8 cellular contexts compared by ENCODE assay signal in the genomic region with DNA sequence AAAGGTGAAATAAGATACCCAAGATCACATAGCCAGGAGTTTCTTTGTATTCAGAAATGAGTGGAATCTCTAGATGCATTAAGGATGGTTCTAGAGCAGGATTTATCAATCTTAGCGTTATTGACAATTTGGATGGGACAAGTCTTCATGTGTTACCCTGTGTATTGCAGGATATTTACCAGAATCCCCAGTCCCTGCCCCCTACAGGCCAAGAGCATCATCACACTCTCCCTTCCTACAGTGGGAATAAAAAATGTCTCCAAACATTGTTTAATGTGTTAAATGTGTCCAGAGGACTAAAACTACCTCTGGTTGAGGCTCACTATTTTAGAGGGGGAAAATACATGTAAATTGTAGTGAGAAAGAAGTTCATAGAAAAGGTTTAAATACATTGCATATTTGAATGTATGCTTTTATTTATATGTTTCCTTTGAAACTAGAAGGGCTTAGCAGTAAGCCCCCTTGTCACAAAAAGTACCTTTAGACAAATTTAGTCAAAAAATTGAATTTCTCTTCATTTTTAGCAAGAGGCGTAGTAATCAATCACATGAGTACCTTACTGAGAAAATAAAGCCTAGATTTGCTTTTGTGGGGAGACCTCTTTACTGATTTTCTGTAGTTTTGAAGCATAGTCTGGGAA.
DNase-seq lines count a peak whose midpoint lies in the region; ATAC-seq and TF ChIP-seq lines count a peak whose summit lies in the region.

No MANE protein-coding gene starts in this region.

- peak; percentile 75; the same call in 1 of the 2 replicates for ATAC-seq in Panc1
- ATAC-seq in lower lobe of right lung = peak; percentile 54 to 73
- ATAC-seq in upper lobe of left lung (ENCODE audit: low FRiP score in 2 of 2) = peak in 1 of 2 donors; percentile 56
- ATAC-seq in HG02870 (IDR thresholded peaks at IDR 0.05; ENCODE audit: unreplicated experiment) = no peak

- H3K4me3 ChIP-seq in DOHH2 (ENCODE audit: low read length) (no peak overlapping the region), HAP-1 (no peak overlapping the region), Panc1 (ENCODE audit: low read depth in 2 of 2, low read length in 2 of 2) (no peak overlapping the region), lower lobe of right lung (no peak overlapping the region), upper lobe of left lung (no peak overlapping the region)

- H3K4me3 Mint-ChIP-seq in MCF 10A (ENCODE audit: unreplicated experiment) = no peak overlapping the region

- H4K20me1 ChIP-seq in DOHH2 (ENCODE audit: control insufficient read depth, insufficient read depth, low read depth, low read length) = no peaks in the 10 kb centered on the region

- H3K9me3 ChIP-seq in DOHH2 (ENCODE audit: control insufficient read depth, insufficient read depth, low read length) (no peaks in the 10 kb centered on the region), HAP-1 (no peaks in the 10 kb centered on the region), Panc1 (ENCODE audit: control insufficient read depth, insufficient read depth, low read depth, low read length) (no peaks in the 10 kb centered on the region), lower lobe of right lung (no peaks in the 10 kb centered on the region), upper lobe of left lung (no peaks in the 10 kb centered on the region)

- intact Hi-C loops in Panc1 (cut with micrococcal nuclease; ENCODE audit: unreplicated experiment) = no loop called here
- intact Hi-C loops in MCF 10A (cut with micrococcal nuclease) = no loop called here
- intact Hi-C loops in lower lobe of right lung (cut with DNase I) = no loop called here

- TF ChIP-seq CTCF in DOHH2 (IDR thresholded peaks at IDR 0.05; ENCODE audit: low read depth, low read length, poor library complexity, severe bottlenecking) = peak; percentile 87
- TF ChIP-seq CTCF in Panc1 (IDR thresholded peaks at IDR 0.05) = peak; percentile 70; the same call in 1 of the 2 replicates
- TF ChIP-seq CTCF in MCF 10A (IDR thresholded peaks at IDR 0.05; ENCODE audit: unreplicated experiment) = peak; percentile 61
- peak; percentile 74 for TF ChIP-seq CTCF in lower lobe of right lung (IDR thresholded peaks at IDR 0.05)
- TF ChIP-seq CTCF in upper lobe of left lung (IDR thresholded peaks at IDR 0.05) = peak; percentile 41 to 75 (median 56)

- no peaks in the 10 kb centered on the region for H3K27me3 Mint-ChIP-seq in MCF 10A (ENCODE audit: insufficient read depth, unreplicated experiment)

- H3K36me3 Mint-ChIP-seq in MCF 10A (ENCODE audit: insufficient read depth, unreplicated experiment) = peaks cover 52% of the 10 kb centered on the region

- H3K79me2 ChIP-seq in DOHH2 (ENCODE audit: control insufficient read depth, low read length) = peaks cover 31% of the 10 kb centered on the region

- no peak overlapping the region for H3K27ac Mint-ChIP-seq in MCF 10A (ENCODE audit: low read depth, unreplicated experiment)

- no peak overlapping the region for H3K4me2 ChIP-seq in DOHH2 (ENCODE audit: low read length)

- 84 to 87% methylated on average over 2 of the region's 2 CpGs for WGBS in upper lobe of left lung, 2 donors

- H3K4me1 Mint-ChIP-seq in MCF 10A (ENCODE audit: insufficient read depth, unreplicated experiment) = peaks cover 10% of the 10 kb centered on the region

- BruUV-seq in Panc1 (replicated peaks; lab: Mats Ljungman, UMichigan) (no TSS peak), MCF 10A (replicated peaks; lab: Mats Ljungman, UMichigan) (no TSS peak)

- H3K9me3 Mint-ChIP-seq in MCF 10A (ENCODE audit: unreplicated experiment) = no peaks in the 10 kb centered on the region

- CTCF ChIA-PET in Panc1 (lab: Charles Lee) = no interaction called here
- CTCF ChIA-PET in MCF 10A (lab: Yijun Ruan, JAX) = interaction anchor here (0.6 to 1.0 kb wide), 3 partner anchors 11 to 1050 kb away, joined by 3 to 4 read pairs (median 3); no protein-coding TSS in a partner anchor

- H3K27me3 ChIP-seq in DOHH2 (ENCODE audit: control insufficient read depth, low read length) = no peaks in the 10 kb centered on the region
- H3K27me3 ChIP-seq in HAP-1 (ENCODE audit: low read depth) = no peaks in the 10 kb centered on the region
- H3K27me3 ChIP-seq in Panc1 (ENCODE audit: control insufficient read depth, insufficient read depth, low read length) = no peaks in the 10 kb centered on the region
- H3K27me3 ChIP-seq in lower lobe of right lung (ENCODE audit: low read depth) = no peaks in the 10 kb centered on the region
- no peaks in the 10 kb centered on the region for H3K27me3 ChIP-seq in upper lobe of left lung

- H3K27ac ChIP-seq in DOHH2 (ENCODE audit: low read depth, low read length) (no peak overlapping the region), Panc1 (ENCODE audit: low read length) (no peak overlapping the region), lower lobe of right lung (no peak overlapping the region), upper lobe of left lung (no peak overlapping the region)

- TF ChIP-seq POLR2A in upper lobe of left lung (IDR thresholded peaks at IDR 0.05) = no peak

- peaks cover 40% of the 10 kb centered on the region for H3K36me3 ChIP-seq in DOHH2 (ENCODE audit: control insufficient read depth, low read length)
- H3K36me3 ChIP-seq in HAP-1 (replicated peaks) = peaks cover 3% of the 10 kb centered on the region
- H3K36me3 ChIP-seq in Panc1 (ENCODE audit: control insufficient read depth, insufficient read depth, low read length) = peaks cover 11% of the 10 kb centered on the region
- peaks cover 9% of the 10 kb centered on the region for H3K36me3 ChIP-seq in lower lobe of right lung
- H3K36me3 ChIP-seq in upper lobe of left lung = peaks cover 0 to 7% (median 1%) of the 10 kb centered on the region in 4 donors

- no peak for TF ChIP-seq EP300 in upper lobe of left lung (IDR thresholded peaks at IDR 0.05)

- DNase-seq in HAP-1 (ENCODE audit: low spot score in 2 of 2) (peak; percentile 55 to 66), Panc1 (ENCODE audit: low read depth, low spot score) (peak; percentile 22), MCF 10A (ENCODE audit: unreplicated experiment) (peak; percentile 65), lower lobe of right lung (no peak), upper lobe of left lung (no peak), DMS153 (lab: John Stamatoyannopoulos, UW) (no peak)

- POLR2A ChIA-PET in Panc1 (lab: Charles Lee) = no interaction called here
- POLR2A ChIA-PET in MCF 10A (lab: Yijun Ruan, JAX) = no interaction called here

- no peaks in the 10 kb centered on the region for H3K9me2 ChIP-seq in DOHH2 (replicated peaks; ENCODE audit: control insufficient read depth, low read length)

- in situ Hi-C loops in HAP-1 (cut with MboI; ENCODE audit: low sequenced_read_pairs) = no loop called here
- in situ Hi-C loops in Panc1 (cut with HindIII; ENCODE audit: low pct_unique_long_range_greater_than_20kb, low sequenced_read_pairs) = no loop called here

- H3K4me1 ChIP-seq in DOHH2 (ENCODE audit: control insufficient read depth, low read length) = peaks cover 4% of the 10 kb centered on the region
- no peaks in the 10 kb centered on the region for H3K4me1 ChIP-seq in HAP-1
- peaks cover 7% of the 10 kb centered on the region for H3K4me1 ChIP-seq in Panc1 (ENCODE audit: control insufficient read depth, insufficient read depth, low read length)
- H3K4me1 ChIP-seq in lower lobe of right lung = no peaks in the 10 kb centered on the region
- peaks cover 0 to 3% (median under 1%) of the 10 kb centered on the region in 4 donors for H3K4me1 ChIP-seq in upper lobe of left lung

- peaks cover 14% of the 10 kb centered on the region; the same call in 1 of the 2 replicates for H3F3A ChIP-seq in DOHH2 (ENCODE audit: control insufficient read depth, insufficient read depth)

Comparison
In these comparisons a context has a peak if more than half of its experiments do, and no peak if none do; other contexts are left out.
1. DNase-seq: peak in HAP-1 (2 of 2), Panc1 (single experiment) and MCF 10A (single experiment); none in lower lobe of right lung (single experiment), upper lobe of left lung (0 of 2) and DMS153 (single experiment).
2. Peak in every context shown above with its lines, with median percentiles within 50 percentile points of each other: CTCF ChIP-seq.